Comparison of ENCODE assay signal across 1 cellular context in the genomic region with DNA sequence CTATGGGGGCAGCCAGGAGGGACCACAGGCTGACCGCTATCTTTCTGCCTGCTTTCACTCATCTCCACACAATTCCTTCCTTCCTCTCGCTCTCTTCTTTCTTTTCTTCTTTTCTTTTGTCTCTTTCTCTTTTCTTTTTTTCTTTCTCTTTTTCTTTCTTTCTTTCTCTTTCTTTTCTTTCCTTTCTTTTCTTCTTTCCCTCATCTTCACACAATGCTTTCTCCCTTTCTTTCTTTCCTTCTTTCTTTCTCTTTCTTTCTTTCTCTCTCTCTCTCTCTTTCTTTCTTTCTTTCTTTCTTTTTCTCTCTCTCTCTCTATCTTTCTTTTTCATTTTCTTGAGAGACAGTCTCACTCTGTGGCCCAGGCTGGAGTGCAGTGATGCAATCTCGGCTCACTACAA.
TF ChIP-seq lines count a peak whose summit lies in the region.

No MANE protein-coding gene starts in this region.

TF ChIP-seq in WTC11, 78 proteins besides CTCF, POLR2A, EP300 and RAD21:
- TF ChIP-seq, protein P1, sequence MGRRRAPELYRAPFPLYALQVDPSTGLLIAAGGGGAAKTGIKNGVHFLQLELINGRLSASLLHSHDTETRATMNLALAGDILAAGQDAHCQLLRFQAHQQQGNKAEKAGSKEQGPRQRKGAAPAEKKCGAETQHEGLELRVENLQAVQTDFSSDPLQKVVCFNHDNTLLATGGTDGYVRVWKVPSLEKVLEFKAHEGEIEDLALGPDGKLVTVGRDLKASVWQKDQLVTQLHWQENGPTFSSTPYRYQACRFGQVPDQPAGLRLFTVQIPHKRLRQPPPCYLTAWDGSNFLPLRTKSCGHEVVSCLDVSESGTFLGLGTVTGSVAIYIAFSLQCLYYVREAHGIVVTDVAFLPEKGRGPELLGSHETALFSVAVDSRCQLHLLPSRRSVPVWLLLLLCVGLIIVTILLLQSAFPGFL (CRISPR knock-in tag; IDR thresholded peaks at IDR 0.05; ENCODE audit: borderline replicate concordance) = no peak
- TF ChIP-seq NFYB (CRISPR knock-in tag; conservative IDR thresholded peaks at IDR 0.05; ENCODE audit: low read depth) (no peak), NFATC4 (CRISPR knock-in tag; IDR thresholded peaks at IDR 0.05) (no peak), ZNF121 (CRISPR knock-in tag; IDR thresholded peaks at IDR 0.05) (no peak), STAT6 (CRISPR knock-in tag; conservative IDR thresholded peaks at IDR 0.05; ENCODE audit: low read depth) (no peak), CREM (CRISPR knock-in tag; IDR thresholded peaks at IDR 0.05) (no peak)
- TF ChIP-seq, protein P2, sequence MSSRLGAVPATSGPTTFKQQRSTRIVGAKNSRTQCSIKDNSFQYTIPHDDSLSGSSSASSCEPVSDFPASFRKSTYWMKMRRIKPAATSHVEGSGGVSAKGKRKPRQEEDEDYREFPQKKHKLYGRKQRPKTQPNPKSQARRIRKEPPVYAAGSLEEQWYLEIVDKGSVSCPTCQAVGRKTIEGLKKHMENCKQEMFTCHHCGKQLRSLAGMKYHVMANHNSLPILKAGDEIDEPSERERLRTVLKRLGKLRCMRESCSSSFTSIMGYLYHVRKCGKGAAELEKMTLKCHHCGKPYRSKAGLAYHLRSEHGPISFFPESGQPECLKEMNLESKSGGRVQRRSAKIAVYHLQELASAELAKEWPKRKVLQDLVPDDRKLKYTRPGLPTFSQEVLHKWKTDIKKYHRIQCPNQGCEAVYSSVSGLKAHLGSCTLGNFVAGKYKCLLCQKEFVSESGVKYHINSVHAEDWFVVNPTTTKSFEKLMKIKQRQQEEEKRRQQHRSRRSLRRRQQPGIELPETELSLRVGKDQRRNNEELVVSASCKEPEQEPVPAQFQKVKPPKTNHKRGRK (CRISPR knock-in tag; IDR thresholded peaks at IDR 0.05; ENCODE audit: borderline replicate concordance) = peak; percentile 37; the same call in 1 of the 2 replicates
- TF ChIP-seq, protein P3, sequence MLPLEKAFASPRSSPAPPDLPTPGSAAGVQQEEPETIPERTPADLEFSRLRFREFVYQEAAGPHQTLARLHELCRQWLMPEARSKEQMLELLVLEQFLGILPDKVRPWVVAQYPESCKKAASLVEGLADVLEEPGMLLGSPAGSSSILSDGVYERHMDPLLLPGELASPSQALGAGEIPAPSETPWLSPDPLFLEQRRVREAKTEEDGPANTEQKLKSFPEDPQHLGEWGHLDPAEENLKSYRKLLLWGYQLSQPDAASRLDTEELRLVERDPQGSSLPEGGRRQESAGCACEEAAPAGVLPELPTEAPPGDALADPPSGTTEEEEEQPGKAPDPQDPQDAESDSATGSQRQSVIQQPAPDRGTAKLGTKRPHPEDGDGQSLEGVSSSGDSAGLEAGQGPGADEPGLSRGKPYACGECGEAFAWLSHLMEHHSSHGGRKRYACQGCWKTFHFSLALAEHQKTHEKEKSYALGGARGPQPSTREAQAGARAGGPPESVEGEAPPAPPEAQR (CRISPR knock-in tag; IDR thresholded peaks at IDR 0.05) = no peak
TF ChIP-seq in WTC11: peak in this region for 1.
